Comparison of ENCODE assay signal across 8 cellular contexts in the genomic region with DNA sequence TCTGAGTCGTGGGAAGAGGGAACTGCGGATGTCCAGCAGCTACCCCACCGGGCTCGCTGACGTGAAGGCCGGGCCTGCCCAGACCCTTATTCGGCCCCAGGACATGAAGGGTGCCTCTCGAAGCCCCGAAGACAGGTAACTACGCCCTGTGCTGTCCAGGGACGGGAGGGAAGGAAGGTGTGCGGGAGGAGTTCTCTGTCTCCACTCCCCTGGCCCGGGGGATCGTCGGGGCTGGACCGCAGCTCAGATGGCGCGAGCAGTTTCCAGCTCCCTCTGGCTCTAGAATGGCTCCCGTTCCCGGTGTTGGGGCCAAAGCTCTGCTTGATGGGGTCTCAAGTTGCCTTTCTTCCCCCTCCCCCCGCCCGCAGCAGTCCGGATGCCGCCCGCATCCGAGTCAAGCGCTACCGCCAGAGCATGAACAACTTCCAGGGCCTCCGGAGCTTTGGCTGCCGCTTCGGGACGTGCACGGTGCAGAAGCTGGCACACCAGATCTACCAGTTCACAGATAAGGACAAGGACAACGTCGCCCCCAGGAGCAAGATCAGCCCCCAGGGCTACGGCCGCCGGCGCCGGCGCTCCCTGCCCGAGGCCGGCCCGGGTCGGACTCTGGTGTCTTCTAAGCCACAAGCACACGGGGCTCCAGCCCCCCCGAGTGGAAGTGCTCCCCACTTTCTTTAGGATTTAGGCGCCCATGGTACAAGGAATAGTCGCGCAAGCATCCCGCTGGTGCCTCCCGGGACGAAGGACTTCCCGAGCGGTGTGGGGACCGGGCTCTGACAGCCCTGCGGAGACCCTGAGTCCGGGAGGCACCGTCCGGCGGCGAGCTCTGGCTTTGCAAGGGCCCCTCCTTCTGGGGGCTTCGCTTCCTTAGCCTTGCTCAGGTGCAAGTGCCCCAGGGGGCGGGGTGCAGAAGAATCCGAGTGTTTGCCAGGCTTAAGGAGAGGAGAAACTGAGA. TPM values are rescaled to one million over a fixed set of nuclear protein-coding genes. Genes with fewer than 3 reads are reported as not detected.
A peak's percentile ranks its signal among the peaks of the same experiment; 100 is the strongest.
DNase-seq lines count a peak whose midpoint lies in the region; ATAC-seq and FAIRE-seq lines count a peak whose summit lies in the region.

No MANE protein-coding gene starts in this region.

- peak overlapping the region in 6 of 11 experiments; percentile 9 to 85 (median 53); a peak in 8 of 22 replicates for H3K27ac ChIP-seq in BLaER1 treated with 17β-estradiol and CSF1 and Interleukin-3, amounts not matched to agents 10 nM and 100 nM
- no peak overlapping the region for H3K27ac ChIP-seq in iPS DF 6.9 (ENCODE audit: low read length)
- H3K27ac ChIP-seq in small intestine (ENCODE audit: low read depth in 1 of 2, low read length in 1 of 2): peak overlapping the region; percentile 62 to 71

- H3K27ac Mint-ChIP-seq in activated naive CD8-positive, alpha-beta T cell: no peak overlapping the region

- peak overlapping the region in 10 of 11 experiments; percentile 29 to 87 (median 64); a peak in 16 of 22 replicates for H3K9ac ChIP-seq in BLaER1 treated with 17β-estradiol and CSF1 and Interleukin-3, amounts not matched to agents 10 nM and 100 nM

- H3K36me3 ChIP-seq in BLaER1 treated with 17β-estradiol and CSF1 and Interleukin-3, amounts not matched to agents 10 nM and 100 nM: peaks cover 0 to 19% (median 0%) of the 10 kb centered on the region in 11 experiments; a peak in 6 of 22 replicates
- H3K36me3 ChIP-seq in iPS DF 6.9 (ENCODE audit: control insufficient read depth, insufficient read depth, low read length) (peaks cover 3% of the 10 kb centered on the region; the same call in 1 of the 2 replicates), small intestine (ENCODE audit: control insufficient read depth in 2 of 2, insufficient read depth in 2 of 2, low read length in 2 of 2) (no peaks in the 10 kb centered on the region)

- H3K9me3 ChIP-seq in BLaER1 treated with 17β-estradiol and CSF1 and Interleukin-3, amounts not matched to agents 10 nM and 100 nM (replicated peaks in 1 of 11): peaks cover 0 to 12% (median 0%) of the 10 kb centered on the region in 11 experiments; a peak in 2 of 22 replicates
- H3K9me3 ChIP-seq in iPS DF 6.9 (ENCODE audit: control insufficient read depth, insufficient read depth, low read length) (no peaks in the 10 kb centered on the region), small intestine (ENCODE audit: control insufficient read depth, low read depth) (no peaks in the 10 kb centered on the region)

- ATAC-seq in HG02885 (IDR thresholded peaks at IDR 0.05; ENCODE audit: poor library complexity, unreplicated experiment): no peak

- H3K4me1 ChIP-seq in BLaER1 treated with 17β-estradiol and CSF1 and Interleukin-3, amounts not matched to agents 10 nM and 100 nM: peaks cover 33 to 73% (median 67%) of the 10 kb centered on the region in 10 experiments
- H3K4me1 ChIP-seq in iPS DF 6.9 (ENCODE audit: control insufficient read depth, insufficient read depth, low read length) (peaks cover 6% of the 10 kb centered on the region; the same call in 1 of the 2 replicates), small intestine (ENCODE audit: control insufficient read depth in 2 of 2, insufficient read depth in 1 of 2, low read depth in 1 of 2, low read length in 1 of 2) (peaks cover 3 to 17% of the 10 kb centered on the region in 2 donors)

- peaks cover 16% of the 10 kb centered on the region for H3K27me3 Mint-ChIP-seq in activated naive CD8-positive, alpha-beta T cell

- no peak for FAIRE-seq in small intestine (lab: Jason Lieb, UNC)

- H3K4me3 Mint-ChIP-seq in activated naive CD8-positive, alpha-beta T cell: peak overlapping the region; percentile 85

- H3K27me3 ChIP-seq in BLaER1 treated with 17β-estradiol and CSF1 and Interleukin-3, amounts not matched to agents 10 nM and 100 nM: peaks cover 25 to 99% (median 92%) of the 10 kb centered on the region in 11 experiments; a peak in 21 of 22 replicates
- H3K27me3 ChIP-seq in iPS DF 6.9 (ENCODE audit: control insufficient read depth, insufficient read depth, low read length): peaks cover 5% of the 10 kb centered on the region; the same call in 1 of the 2 replicates
- H3K27me3 ChIP-seq in small intestine (ENCODE audit: control insufficient read depth in 2 of 2, insufficient read depth in 2 of 2, low read length in 2 of 2): no peaks in the 10 kb centered on the region

- H3K9me3 Mint-ChIP-seq in activated naive CD8-positive, alpha-beta T cell (ENCODE audit: low read depth): no peaks in the 10 kb centered on the region

- no CpG with 5 or more reads among the region's 65 CpGs for WGBS in iPS DF 6.9 (ENCODE audit: insufficient coverage, insufficient read length)
- 0 to 3% (median 2%) methylated on average over 64 to 65 of the region's 65 CpGs for WGBS in small intestine, 3 donors

- no peaks in the 10 kb centered on the region for H3K36me3 Mint-ChIP-seq in activated naive CD8-positive, alpha-beta T cell

- H4K20me1 ChIP-seq in BLaER1 treated with 17β-estradiol and CSF1 and Interleukin-3, amounts not matched to agents 10 nM and 100 nM: peaks cover 22 to 59% (median 36%) of the 10 kb centered on the region in 11 experiments

- H3K4me2 ChIP-seq in BLaER1 treated with 17β-estradiol and CSF1 and Interleukin-3, amounts not matched to agents 10 nM and 100 nM: peak overlapping the region; percentile 84 to 100 (median 99)

- DNase-seq in HT-29 (ENCODE audit: low spot score) (peak; percentile 18), iPS DF 6.9 (ENCODE audit: low read depth, low spot score) (no peak), small intestine (no peak), putamen (ENCODE audit: low spot score) (no peak), NCI-H1694 treated with DMSO at 0.1 percent for 48 hours (lab: John Stamatoyannopoulos, UW) (no peak)

- peaks cover 43% of the 10 kb centered on the region for H3K4me1 Mint-ChIP-seq in activated naive CD8-positive, alpha-beta T cell (ENCODE audit: low read depth)

- H3K4me3 ChIP-seq in BLaER1 treated with 17β-estradiol and CSF1 and Interleukin-3, amounts not matched to agents 10 nM and 100 nM: peak overlapping the region; percentile 56 to 95 (median 70)
- H3K4me3 ChIP-seq in iPS DF 6.9 (ENCODE audit: low read length): peak overlapping the region; percentile 75; the same call in 1 of the 2 replicates
- peak overlapping the region; percentile 54 to 56 for H3K4me3 ChIP-seq in small intestine (ENCODE audit: low read depth in 1 of 2, low read length in 2 of 2)

RNA-seq across cellular contexts. Expression of a gene that starts 1.4 kb away (rescaled TPM):
- total RNA-seq in HT-29 (2014; rRNA removed; shearing (Covaris generic)): 33.3 and 37.6 TPM in 2 replicates
- polyA plus RNA-seq in small intestine: 10 to 100 TPM; 27.7 to 36.3 (median 29.7) TPM

RNA-seq across cellular contexts. Expression of a gene that starts 12.2 kb away (rescaled TPM):
- 24.4 and 27.1 TPM in 2 replicates for total RNA-seq in HT-29 (2014; rRNA removed; shearing (Covaris generic))
- 10 to 100 TPM; 10.0 to 17.4 (median 12.7) TPM for polyA plus RNA-seq in small intestine
